1 cellular context compared by ENCODE assay signal in genomic region chr6:7701212-7701834, GRCh38.
TF ChIP-seq lines count a peak whose summit lies in the region.

No MANE protein-coding gene starts in this region.

TF ChIP-seq in K562, 482 proteins besides CTCF, POLR2A, EP300 and RAD21 (continued from another document and continues in another):
- no peak for TF ChIP-seq ZNF407 (IDR thresholded peaks at IDR 0.05; ENCODE audit: low read depth)
- no peak for TF ChIP-seq THAP7 (CRISPR knock-in tag; IDR thresholded peaks at IDR 0.05)
- TF ChIP-seq HCFC1 (IDR thresholded peaks at IDR 0.05; ENCODE audit: low read depth, low read length) = no peak
- no peak for TF ChIP-seq U2AF2 (optimal IDR thresholded peaks at IDR 0.05; ENCODE audit: low read depth, low read length)
- no peak for TF ChIP-seq PCBP1 (IDR thresholded peaks at IDR 0.05; ENCODE audit: low read depth, low read length, poor library complexity, severe bottlenecking)
- no peak for TF ChIP-seq ELK3 (CRISPR knock-in tag; IDR thresholded peaks at IDR 0.05)
- TF ChIP-seq ZNF274 (IDR thresholded peaks at IDR 0.05; ENCODE audit: borderline replicate concordance, low read depth, low read length) = no peak
- TF ChIP-seq ADNP (tag; IDR thresholded peaks at IDR 0.05) = no peak
- no peak for TF ChIP-seq SMAD2 (IDR thresholded peaks at IDR 0.05; ENCODE audit: low read depth, low read length)
- 0 out of 4 replicates have a peak, but pooled peaks of 1 of the 2 experiments have one; percentile 17 for TF ChIP-seq HDAC1 (IDR thresholded peaks at IDR 0.05)
- TF ChIP-seq NCOA1 (IDR thresholded peaks at IDR 0.05; ENCODE audit: low read depth) = 0 out of 2 replicates have a peak, but pooled peaks have one; percentile 34
- no peak for TF ChIP-seq SREBF2 (CRISPR knock-in tag; IDR thresholded peaks at IDR 0.05)
- no peak for TF ChIP-seq SAFB (IDR thresholded peaks at IDR 0.05; ENCODE audit: borderline replicate concordance, low read depth, low read length)
- TF ChIP-seq ARHGAP35 (IDR thresholded peaks at IDR 0.05; ENCODE audit: partially characterized antibody) = no peak
- TF ChIP-seq ZNF311 (CRISPR knock-in tag; IDR thresholded peaks at IDR 0.05) = peak; percentile 61; the same call in 1 of the 2 replicates
- TF ChIP-seq DNMT1 (IDR thresholded peaks at IDR 0.05) = no peak
- no peak for TF ChIP-seq ZNF232 (CRISPR knock-in tag; IDR thresholded peaks at IDR 0.05)
- no peak for TF ChIP-seq POLR2B (IDR thresholded peaks at IDR 0.05; ENCODE audit: low read depth, partially characterized antibody)
- no peak for TF ChIP-seq E2F5 (CRISPR knock-in tag; IDR thresholded peaks at IDR 0.05)
- no peak; the same call in 1 of the 2 replicates for TF ChIP-seq CTBP1 (IDR thresholded peaks at IDR 0.05; ENCODE audit: borderline replicate concordance)
- no peak for TF ChIP-seq CREB3L1 (IDR thresholded peaks at IDR 0.05; ENCODE audit: borderline replicate concordance, low read depth)
- TF ChIP-seq NR3C1 (CRISPR knock-in tag; IDR thresholded peaks at IDR 0.05) = no peak
- TF ChIP-seq THAP12 (CRISPR knock-in tag; IDR thresholded peaks at IDR 0.05) = no peak
- TF ChIP-seq NFXL1 (CRISPR knock-in tag; IDR thresholded peaks at IDR 0.05) = no peak
- no peak for TF ChIP-seq ZNF398 (CRISPR knock-in tag; IDR thresholded peaks at IDR 0.05)
- peak; percentile 78 for TF ChIP-seq LEF1 (IDR thresholded peaks at IDR 0.05)
- TF ChIP-seq ZFPM2 (CRISPR knock-in tag; IDR thresholded peaks at IDR 0.05) = no peak
- no peak for TF ChIP-seq MBD2 (IDR thresholded peaks at IDR 0.05; ENCODE audit: borderline replicate concordance, low read depth)
- no peak for TF ChIP-seq RBM25 (IDR thresholded peaks at IDR 0.05; ENCODE audit: low read depth, low read length, severe bottlenecking)
- no peak for TF ChIP-seq NONO (IDR thresholded peaks at IDR 0.05; ENCODE audit: low read depth in 2 of 2, low read length in 1 of 2)
- TF ChIP-seq ZC3H11A (IDR thresholded peaks at IDR 0.05; ENCODE audit: low read depth, low read length) = no peak
- no peak for TF ChIP-seq PHF8 (IDR thresholded peaks at IDR 0.05; ENCODE audit: borderline replicate concordance, low read length)
- TF ChIP-seq ZBTB17 (CRISPR knock-in tag; IDR thresholded peaks at IDR 0.05) = no peak
- TF ChIP-seq UBTF (IDR thresholded peaks at IDR 0.05; ENCODE audit: borderline replicate concordance in 1 of 2, low read depth in 2 of 2, low read length in 2 of 2) = no peak
- no peak for TF ChIP-seq MXD1 (CRISPR knock-in tag; IDR thresholded peaks at IDR 0.05; ENCODE audit: borderline replicate concordance, poor library complexity, severe bottlenecking)
- TF ChIP-seq THRA (IDR thresholded peaks at IDR 0.05) = no peak
- TF ChIP-seq RBM34 (IDR thresholded peaks at IDR 0.05; ENCODE audit: borderline replicate concordance, insufficient read depth, low read length) = no peak
